In the genomic region with DNA sequence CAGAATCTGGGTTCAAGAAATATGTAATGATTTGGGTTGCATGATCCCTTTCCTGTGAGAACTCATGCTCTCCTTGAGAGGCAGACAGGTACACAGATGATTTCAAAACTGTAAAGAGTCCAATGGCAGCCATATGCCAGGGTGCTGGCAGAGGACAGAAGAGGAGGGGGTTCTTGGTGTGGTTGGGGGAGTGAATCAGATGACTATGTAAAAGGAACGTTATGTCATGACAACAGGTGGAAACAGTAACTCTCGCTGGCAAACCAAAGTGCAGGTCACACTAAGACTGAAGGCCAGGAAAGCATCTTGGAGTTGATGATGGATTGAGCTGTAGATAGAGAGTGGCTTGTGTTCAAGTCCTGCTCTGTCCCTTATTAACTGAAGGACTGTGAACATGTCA, we compare ENCODE assay signal across 9 cellular contexts. TPM values are rescaled to one million over a fixed set of nuclear protein-coding genes. Genes with fewer than 3 reads are reported as not detected.
"Had no signal": no experiment of that assay in that cellular context is flagged by ENCODE, and none has a peak within 500 bp of the region (broad histone marks: within the 10 kb centered on the region; RNA-seq: fewer than 3 reads in every experiment).

No MANE protein-coding gene starts in this region.

- H3K4me2 ChIP-seq: GM23338 had no signal

- DNase-seq: H9, HCEC 1CT, KBM-7 had no signal

- ATAC-seq: GM23338 had no signal

- FAIRE-seq: H1, H54, HTR-8/SVneo had no signal

- H3K4me3 Mint-ChIP-seq: GM23338, H9, IgD-negative memory B cell had no signal

- H3K36me3 Mint-ChIP-seq: IgD-negative memory B cell had no signal

- H3K27me3 Mint-ChIP-seq: IgD-negative memory B cell had no signal

- H3K4me3 ChIP-seq: GM23338 had no signal

- H3K9me3 Mint-ChIP-seq: GM23338, H9, IgD-negative memory B cell had no signal

- H3K27ac Mint-ChIP-seq: GM23338, H9, IgD-negative memory B cell had no signal

RNA-seq across cellular contexts. Expression of a gene that starts 20.3 kb away (rescaled TPM):
- total RNA-seq: GM23338, H1, H9, HT-29 had no signal
- polyA plus RNA-seq: GM23338, IgD-negative memory B cell had no signal

RNA-seq across cellular contexts. Expression of a gene that starts 29.9 kb away (rescaled TPM):
- total RNA-seq: H1, H9, HT-29 had no signal
- polyA plus RNA-seq: H1, IgD-negative memory B cell had no signal

RNA-seq across cellular contexts. Expression of a gene that starts 43.8 kb away (rescaled TPM):
- total RNA-seq: GM23338, H1, HT-29 had no signal
- polyA plus RNA-seq: GM23338, IgD-negative memory B cell had no signal
